9 cellular contexts compared by ENCODE assay signal in genomic region chr2:170177950-170178781, GRCh38. TPM values are rescaled to one million over a fixed set of nuclear protein-coding genes. Genes with fewer than 3 reads are reported as not detected.
DNase-seq lines count a peak whose midpoint lies in the region; ATAC-seq, FAIRE-seq and TF ChIP-seq lines count a peak whose summit lies in the region.
"Had no signal": no experiment of that assay in that cellular context is flagged by ENCODE, and none has a peak within 500 bp of the region (broad histone marks: within the 10 kb centered on the region; RNA-seq: fewer than 3 reads in every experiment).

A gene with protein sequence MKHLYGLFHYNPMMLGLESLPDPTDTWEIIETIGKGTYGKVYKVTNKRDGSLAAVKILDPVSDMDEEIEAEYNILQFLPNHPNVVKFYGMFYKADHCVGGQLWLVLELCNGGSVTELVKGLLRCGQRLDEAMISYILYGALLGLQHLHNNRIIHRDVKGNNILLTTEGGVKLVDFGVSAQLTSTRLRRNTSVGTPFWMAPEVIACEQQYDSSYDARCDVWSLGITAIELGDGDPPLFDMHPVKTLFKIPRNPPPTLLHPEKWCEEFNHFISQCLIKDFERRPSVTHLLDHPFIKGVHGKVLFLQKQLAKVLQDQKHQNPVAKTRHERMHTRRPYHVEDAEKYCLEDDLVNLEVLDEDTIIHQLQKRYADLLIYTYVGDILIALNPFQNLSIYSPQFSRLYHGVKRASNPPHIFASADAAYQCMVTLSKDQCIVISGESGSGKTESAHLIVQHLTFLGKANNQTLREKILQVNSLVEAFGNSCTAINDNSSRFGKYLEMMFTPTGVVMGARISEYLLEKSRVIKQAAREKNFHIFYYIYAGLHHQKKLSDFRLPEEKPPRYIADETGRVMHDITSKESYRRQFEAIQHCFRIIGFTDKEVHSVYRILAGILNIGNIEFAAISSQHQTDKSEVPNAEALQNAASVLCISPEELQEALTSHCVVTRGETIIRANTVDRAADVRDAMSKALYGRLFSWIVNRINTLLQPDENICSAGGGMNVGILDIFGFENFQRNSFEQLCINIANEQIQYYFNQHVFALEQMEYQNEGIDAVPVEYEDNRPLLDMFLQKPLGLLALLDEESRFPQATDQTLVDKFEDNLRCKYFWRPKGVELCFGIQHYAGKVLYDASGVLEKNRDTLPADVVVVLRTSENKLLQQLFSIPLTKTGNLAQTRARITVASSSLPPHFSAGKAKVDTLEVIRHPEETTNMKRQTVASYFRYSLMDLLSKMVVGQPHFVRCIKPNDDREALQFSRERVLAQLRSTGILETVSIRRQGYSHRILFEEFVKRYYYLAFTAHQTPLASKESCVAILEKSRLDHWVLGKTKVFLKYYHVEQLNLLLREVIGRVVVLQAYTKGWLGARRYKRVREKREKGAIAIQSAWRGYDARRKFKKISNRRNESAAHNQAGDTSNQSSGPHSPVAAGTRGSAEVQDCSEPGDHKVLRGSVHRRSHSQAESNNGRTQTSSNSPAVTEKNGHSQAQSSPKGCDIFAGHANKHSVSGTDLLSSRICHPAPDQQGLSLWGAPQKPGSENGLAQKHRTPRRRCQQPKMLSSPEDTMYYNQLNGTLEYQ (N-terminal part only) (plus strand): TSS chr2:170178147. CDS start chr2:170178288, 141 bp downstream.

- no peak for TF ChIP-seq POLR2A in spleen (IDR thresholded peaks at IDR 0.05)

- H3K9me3 ChIP-seq in pancreas (no peaks in the 10 kb centered on the region), spleen (no peaks in the 10 kb centered on the region)
- H3K9me3 ChIP-seq: colonic mucosa had no signal

- H3K36me3 ChIP-seq in bronchial epithelial cell (ENCODE audit: control insufficient read depth, insufficient read depth, low read length) (no peaks in the 10 kb centered on the region), pancreas (no peaks in the 10 kb centered on the region), spleen (no peaks in the 10 kb centered on the region)
- H3K36me3 ChIP-seq: colonic mucosa had no signal

- peak; percentile 61 for ATAC-seq in GM18867 (IDR thresholded peaks at IDR 0.05; ENCODE audit: unreplicated experiment)
- peak; percentile 44 for ATAC-seq in HG03432 (IDR thresholded peaks at IDR 0.05; ENCODE audit: unreplicated experiment)
- ATAC-seq in pancreas, result peak; percentile 46 to 79 (median 70)
- no peak for ATAC-seq in HG02623 (IDR thresholded peaks at IDR 0.05; ENCODE audit: unreplicated experiment)

- peak; percentile 69 for DNase-seq in bronchial epithelial cell (ENCODE audit: low read depth)
- DNase-seq in pancreas, result no peak
- DNase-seq in spleen, result no peak
- no peak for DNase-seq in NCI-H1092 treated with DMSO at 0.1 percent for 48 hours (lab: John Stamatoyannopoulos, UW)
- DNase-seq in dermis blood vessel endothelial cell, result no peak
- DNase-seq: colonic mucosa had no signal

- H3K4me3 ChIP-seq in bronchial epithelial cell (ENCODE audit: low read depth, low read length), result no peak within 1 kb of the TSS
- no peak within 1 kb of the TSS for H3K4me3 ChIP-seq in pancreas
- H3K4me3 ChIP-seq in spleen, result no peak within 1 kb of the TSS
- H3K4me3 ChIP-seq: colonic mucosa had no signal

- WGBS in pancreas, 2 donors, result 56 to 70% methylated on average over 3 of the region's 3 CpGs
- WGBS in spleen, 5 donors, result 78 to 87% (median 80%) methylated on average over 3 of the region's 3 CpGs

- TF ChIP-seq CTCF in bronchial epithelial cell (IDR thresholded peaks at IDR 0.05; ENCODE audit: insufficient read depth, low read length, severe bottlenecking) (no peak), pancreas (IDR thresholded peaks at IDR 0.05) (no peak), spleen (IDR thresholded peaks at IDR 0.05 in 8 of 11, conservative IDR thresholded peaks at IDR 0.05 in 3 of 11) (no peak)

- no peaks in the 10 kb centered on the region for H3K27me3 ChIP-seq in bronchial epithelial cell (ENCODE audit: control insufficient read depth, insufficient read depth, low read length)
- no peaks in the 10 kb centered on the region for H3K27me3 ChIP-seq in pancreas
- H3K27me3 ChIP-seq in spleen (replicated peaks in 1 of 7), result no peaks in the 10 kb centered on the region
- H3K27me3 ChIP-seq: colonic mucosa had no signal

- intact Hi-C loops in pancreas (cut with DNase I) (no loop called here), spleen (cut with DNase I; ENCODE audit: low total_unique reads) (no loop called here)

- peak within 1 kb of the TSS in 2 of 4 donors; percentile 53 to 56 for H3K27ac ChIP-seq in pancreas
- H3K27ac ChIP-seq in spleen, result peak within 1 kb of the TSS in 2 of 8 donors; percentile 45 to 65
- H3K27ac ChIP-seq: colonic mucosa had no signal

- H3K4me1 ChIP-seq in pancreas, result no peaks in the 10 kb centered on the region
- peaks cover 0 to 16% (median 0%) of the 10 kb centered on the region in 6 donors for H3K4me1 ChIP-seq in spleen
- H3K4me1 ChIP-seq: colonic mucosa had no signal

- FAIRE-seq in bronchial epithelial cell (lab: Jason Lieb, UNC) (no peak), pancreas (lab: Jason Lieb, UNC) (no peak)

RNA-seq across cellular contexts. Expression of the gene that starts here (rescaled TPM):
- total RNA-seq in bronchial epithelial cell, result under 0.01 and 0.77 TPM in 2 replicates
- total RNA-seq in pancreas, result 1 to 10 TPM in 2 of 6 donors, under 1 TPM in 4; 0.40 to 1.3 (median 0.54) TPM
- under 1 TPM; 0.38 to 0.49 TPM for polyA plus RNA-seq in pancreas
- total RNA-seq in spleen, result 1 to 10 TPM in 2 of 7 donors, under 1 TPM in 2, not detected in 3; 0.13 to 2.0 (median 0.95) TPM
- polyA plus RNA-seq in spleen, result under 1 TPM in 2 of 3 donors, not detected in 1; 0.03 to 0.74 TPM
- not detected in 2 replicates for total RNA-seq in dermis blood vessel endothelial cell

Comparison
In these comparisons a context has a peak if more than half of its experiments do, and no peak if none do; other contexts are left out.
1. Peak in DNase-seq in bronchial epithelial cell; RNA of the gene not detected or under 1 TPM.